In the genomic region with DNA sequence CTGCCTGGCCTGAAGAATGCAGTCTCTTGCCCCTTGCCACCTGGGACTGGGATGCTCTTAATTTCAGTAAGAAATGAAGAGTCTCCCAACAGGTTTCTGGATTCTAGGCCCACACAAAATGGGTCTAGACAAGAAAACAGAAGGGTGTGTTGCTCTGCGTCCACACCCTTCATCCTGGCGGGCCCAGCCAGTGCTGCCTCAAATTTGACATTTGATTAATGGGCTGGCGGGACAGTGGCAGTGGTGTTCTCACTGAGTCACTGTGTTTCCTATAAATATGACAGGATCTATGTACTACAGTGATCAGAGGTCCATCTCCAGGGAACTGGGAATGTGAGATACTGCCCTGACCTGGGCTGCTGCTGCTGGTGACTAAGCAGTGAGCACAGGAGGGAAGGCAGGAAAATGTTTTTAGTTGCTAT, we compare ENCODE assay signal across 1 cellular context.
TF ChIP-seq lines count a peak whose summit lies in the region.

No MANE protein-coding gene starts in this region.

TF ChIP-seq in HepG2, 621 proteins besides CTCF, POLR2A, EP300 and RAD21 (continued from another document):
- TF ChIP-seq, protein P1, sequence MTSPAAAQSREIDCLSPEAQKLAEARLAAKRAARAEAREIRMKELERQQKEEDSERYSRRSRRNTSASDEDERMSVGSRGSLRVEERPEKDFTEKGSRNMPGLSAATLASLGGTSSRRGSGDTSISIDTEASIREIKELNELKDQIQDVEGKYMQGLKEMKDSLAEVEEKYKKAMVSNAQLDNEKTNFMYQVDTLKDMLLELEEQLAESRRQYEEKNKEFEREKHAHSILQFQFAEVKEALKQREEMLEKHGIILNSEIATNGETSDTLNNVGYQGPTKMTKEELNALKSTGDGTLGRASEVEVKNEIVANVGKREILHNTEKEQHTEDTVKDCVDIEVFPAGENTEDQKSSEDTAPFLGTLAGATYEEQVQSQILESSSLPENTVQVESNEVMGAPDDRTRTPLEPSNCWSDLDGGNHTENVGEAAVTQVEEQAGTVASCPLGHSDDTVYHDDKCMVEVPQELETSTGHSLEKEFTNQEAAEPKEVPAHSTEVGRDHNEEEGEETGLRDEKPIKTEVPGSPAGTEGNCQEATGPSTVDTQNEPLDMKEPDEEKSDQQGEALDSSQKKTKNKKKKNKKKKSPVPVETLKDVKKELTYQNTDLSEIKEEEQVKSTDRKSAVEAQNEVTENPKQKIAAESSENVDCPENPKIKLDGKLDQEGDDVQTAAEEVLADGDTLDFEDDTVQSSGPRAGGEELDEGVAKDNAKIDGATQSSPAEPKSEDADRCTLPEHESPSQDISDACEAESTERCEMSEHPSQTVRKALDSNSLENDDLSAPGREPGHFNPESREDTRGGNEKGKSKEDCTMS (CRISPR knock-in tag; conservative IDR thresholded peaks at IDR 0.05), result no peak
- TF ChIP-seq, protein P2, sequence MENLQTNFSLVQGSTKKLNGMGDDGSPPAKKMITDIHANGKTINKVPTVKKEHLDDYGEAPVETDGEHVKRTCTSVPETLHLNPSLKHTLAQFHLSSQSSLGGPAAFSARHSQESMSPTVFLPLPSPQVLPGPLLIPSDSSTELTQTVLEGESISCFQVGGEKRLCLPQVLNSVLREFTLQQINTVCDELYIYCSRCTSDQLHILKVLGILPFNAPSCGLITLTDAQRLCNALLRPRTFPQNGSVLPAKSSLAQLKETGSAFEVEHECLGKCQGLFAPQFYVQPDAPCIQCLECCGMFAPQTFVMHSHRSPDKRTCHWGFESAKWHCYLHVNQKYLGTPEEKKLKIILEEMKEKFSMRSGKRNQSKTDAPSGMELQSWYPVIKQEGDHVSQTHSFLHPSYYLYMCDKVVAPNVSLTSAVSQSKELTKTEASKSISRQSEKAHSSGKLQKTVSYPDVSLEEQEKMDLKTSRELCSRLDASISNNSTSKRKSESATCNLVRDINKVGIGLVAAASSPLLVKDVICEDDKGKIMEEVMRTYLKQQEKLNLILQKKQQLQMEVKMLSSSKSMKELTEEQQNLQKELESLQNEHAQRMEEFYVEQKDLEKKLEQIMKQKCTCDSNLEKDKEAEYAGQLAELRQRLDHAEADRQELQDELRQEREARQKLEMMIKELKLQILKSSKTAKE (CRISPR knock-in tag; IDR thresholded peaks at IDR 0.05; ENCODE audit: borderline replicate concordance), result no peak
- no peak for TF ChIP-seq JDP2 (CRISPR knock-in tag; IDR thresholded peaks at IDR 0.05; ENCODE audit: borderline replicate concordance)
- TF ChIP-seq, protein P3, sequence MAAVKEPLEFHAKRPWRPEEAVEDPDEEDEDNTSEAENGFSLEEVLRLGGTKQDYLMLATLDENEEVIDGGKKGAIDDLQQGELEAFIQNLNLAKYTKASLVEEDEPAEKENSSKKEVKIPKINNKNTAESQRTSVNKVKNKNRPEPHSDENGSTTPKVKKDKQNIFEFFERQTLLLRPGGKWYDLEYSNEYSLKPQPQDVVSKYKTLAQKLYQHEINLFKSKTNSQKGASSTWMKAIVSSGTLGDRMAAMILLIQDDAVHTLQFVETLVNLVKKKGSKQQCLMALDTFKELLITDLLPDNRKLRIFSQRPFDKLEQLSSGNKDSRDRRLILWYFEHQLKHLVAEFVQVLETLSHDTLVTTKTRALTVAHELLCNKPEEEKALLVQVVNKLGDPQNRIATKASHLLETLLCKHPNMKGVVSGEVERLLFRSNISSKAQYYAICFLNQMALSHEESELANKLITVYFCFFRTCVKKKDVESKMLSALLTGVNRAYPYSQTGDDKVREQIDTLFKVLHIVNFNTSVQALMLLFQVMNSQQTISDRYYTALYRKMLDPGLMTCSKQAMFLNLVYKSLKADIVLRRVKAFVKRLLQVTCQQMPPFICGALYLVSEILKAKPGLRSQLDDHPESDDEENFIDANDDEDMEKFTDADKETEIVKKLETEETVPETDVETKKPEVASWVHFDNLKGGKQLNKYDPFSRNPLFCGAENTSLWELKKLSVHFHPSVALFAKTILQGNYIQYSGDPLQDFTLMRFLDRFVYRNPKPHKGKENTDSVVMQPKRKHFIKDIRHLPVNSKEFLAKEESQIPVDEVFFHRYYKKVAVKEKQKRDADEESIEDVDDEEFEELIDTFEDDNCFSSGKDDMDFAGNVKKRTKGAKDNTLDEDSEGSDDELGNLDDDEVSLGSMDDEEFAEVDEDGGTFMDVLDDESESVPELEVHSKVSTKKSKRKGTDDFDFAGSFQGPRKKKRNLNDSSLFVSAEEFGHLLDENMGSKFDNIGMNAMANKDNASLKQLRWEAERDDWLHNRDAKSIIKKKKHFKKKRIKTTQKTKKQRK (IDR thresholded peaks at IDR 0.05; ENCODE audit: low read length), result no peak
- TF ChIP-seq SIN3A (IDR thresholded peaks at IDR 0.05; ENCODE audit: borderline replicate concordance, low read depth, low read length), result no peak; the same call in 1 of the 2 replicates
- no peak for TF ChIP-seq SMAD1 (CRISPR knock-in tag; IDR thresholded peaks at IDR 0.05; ENCODE audit: borderline replicate concordance, low read depth)
- TF ChIP-seq ZSCAN21 (CRISPR knock-in tag; IDR thresholded peaks at IDR 0.05; ENCODE audit: borderline replicate concordance), result no peak
- TF ChIP-seq, protein P4, sequence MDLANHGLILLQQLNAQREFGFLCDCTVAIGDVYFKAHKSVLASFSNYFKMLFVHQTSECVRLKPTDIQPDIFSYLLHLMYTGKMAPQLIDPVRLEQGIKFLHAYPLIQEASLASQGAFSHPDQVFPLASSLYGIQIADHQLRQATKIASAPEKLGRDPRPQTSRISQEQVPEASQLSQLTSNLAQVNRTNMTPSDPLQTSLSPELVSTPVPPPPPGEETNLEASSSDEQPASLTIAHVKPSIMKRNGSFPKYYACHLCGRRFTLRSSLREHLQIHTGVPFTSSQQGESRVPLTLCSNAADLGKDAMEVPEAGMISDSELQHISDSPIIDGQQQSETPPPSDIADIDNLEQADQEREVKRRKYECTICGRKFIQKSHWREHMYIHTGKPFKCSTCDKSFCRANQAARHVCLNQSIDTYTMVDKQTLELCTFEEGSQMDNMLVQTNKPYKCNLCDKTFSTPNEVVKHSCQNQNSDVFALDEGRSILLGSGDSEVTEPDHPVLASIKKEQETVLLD (CRISPR knock-in tag; IDR thresholded peaks at IDR 0.05; ENCODE audit: low read depth), result no peak
- 0 out of 2 replicates have a peak, but pooled peaks have one; percentile 39 for TF ChIP-seq ZNF224 (CRISPR knock-in tag; IDR thresholded peaks at IDR 0.05)
- 0 out of 2 replicates have a peak, but pooled peaks have one; percentile 3 for TF ChIP-seq JUN (CRISPR knock-in tag; IDR thresholded peaks at IDR 0.05)
- TF ChIP-seq, protein P5, sequence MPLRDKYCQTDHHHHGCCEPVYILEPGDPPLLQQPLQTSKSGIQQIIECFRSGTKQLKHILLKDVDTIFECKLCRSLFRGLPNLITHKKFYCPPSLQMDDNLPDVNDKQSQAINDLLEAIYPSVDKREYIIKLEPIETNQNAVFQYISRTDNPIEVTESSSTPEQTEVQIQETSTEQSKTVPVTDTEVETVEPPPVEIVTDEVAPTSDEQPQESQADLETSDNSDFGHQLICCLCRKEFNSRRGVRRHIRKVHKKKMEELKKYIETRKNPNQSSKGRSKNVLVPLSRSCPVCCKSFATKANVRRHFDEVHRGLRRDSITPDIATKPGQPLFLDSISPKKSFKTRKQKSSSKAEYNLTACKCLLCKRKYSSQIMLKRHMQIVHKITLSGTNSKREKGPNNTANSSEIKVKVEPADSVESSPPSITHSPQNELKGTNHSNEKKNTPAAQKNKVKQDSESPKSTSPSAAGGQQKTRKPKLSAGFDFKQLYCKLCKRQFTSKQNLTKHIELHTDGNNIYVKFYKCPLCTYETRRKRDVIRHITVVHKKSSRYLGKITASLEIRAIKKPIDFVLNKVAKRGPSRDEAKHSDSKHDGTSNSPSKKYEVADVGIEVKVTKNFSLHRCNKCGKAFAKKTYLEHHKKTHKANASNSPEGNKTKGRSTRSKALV (CRISPR knock-in tag; IDR thresholded peaks at IDR 0.05), result no peak
- TF ChIP-seq, protein P6, sequence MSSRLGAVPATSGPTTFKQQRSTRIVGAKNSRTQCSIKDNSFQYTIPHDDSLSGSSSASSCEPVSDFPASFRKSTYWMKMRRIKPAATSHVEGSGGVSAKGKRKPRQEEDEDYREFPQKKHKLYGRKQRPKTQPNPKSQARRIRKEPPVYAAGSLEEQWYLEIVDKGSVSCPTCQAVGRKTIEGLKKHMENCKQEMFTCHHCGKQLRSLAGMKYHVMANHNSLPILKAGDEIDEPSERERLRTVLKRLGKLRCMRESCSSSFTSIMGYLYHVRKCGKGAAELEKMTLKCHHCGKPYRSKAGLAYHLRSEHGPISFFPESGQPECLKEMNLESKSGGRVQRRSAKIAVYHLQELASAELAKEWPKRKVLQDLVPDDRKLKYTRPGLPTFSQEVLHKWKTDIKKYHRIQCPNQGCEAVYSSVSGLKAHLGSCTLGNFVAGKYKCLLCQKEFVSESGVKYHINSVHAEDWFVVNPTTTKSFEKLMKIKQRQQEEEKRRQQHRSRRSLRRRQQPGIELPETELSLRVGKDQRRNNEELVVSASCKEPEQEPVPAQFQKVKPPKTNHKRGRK (CRISPR knock-in tag; IDR thresholded peaks at IDR 0.05), result no peak
- TF ChIP-seq ZSCAN29 (CRISPR knock-in tag; conservative IDR thresholded peaks at IDR 0.05), result no peak
- TF ChIP-seq NKX3-1 (CRISPR knock-in tag; IDR thresholded peaks at IDR 0.05), result peak; percentile 41; the same call in 1 of the 2 replicates
- TF ChIP-seq SP5 (CRISPR knock-in tag; IDR thresholded peaks at IDR 0.05; ENCODE audit: borderline replicate concordance, low read depth), result no peak
- TF ChIP-seq ZFP90 (CRISPR knock-in tag; IDR thresholded peaks at IDR 0.05; ENCODE audit: borderline replicate concordance), result no peak
- no peak for TF ChIP-seq ZNF180 (CRISPR knock-in tag; IDR thresholded peaks at IDR 0.05; ENCODE audit: borderline replicate concordance, low read depth)
- TF ChIP-seq YY1 (IDR thresholded peaks at IDR 0.05; ENCODE audit: insufficient read depth, insufficient replicate concordance, low read depth, low read length), result no peak
- TF ChIP-seq, protein P7, sequence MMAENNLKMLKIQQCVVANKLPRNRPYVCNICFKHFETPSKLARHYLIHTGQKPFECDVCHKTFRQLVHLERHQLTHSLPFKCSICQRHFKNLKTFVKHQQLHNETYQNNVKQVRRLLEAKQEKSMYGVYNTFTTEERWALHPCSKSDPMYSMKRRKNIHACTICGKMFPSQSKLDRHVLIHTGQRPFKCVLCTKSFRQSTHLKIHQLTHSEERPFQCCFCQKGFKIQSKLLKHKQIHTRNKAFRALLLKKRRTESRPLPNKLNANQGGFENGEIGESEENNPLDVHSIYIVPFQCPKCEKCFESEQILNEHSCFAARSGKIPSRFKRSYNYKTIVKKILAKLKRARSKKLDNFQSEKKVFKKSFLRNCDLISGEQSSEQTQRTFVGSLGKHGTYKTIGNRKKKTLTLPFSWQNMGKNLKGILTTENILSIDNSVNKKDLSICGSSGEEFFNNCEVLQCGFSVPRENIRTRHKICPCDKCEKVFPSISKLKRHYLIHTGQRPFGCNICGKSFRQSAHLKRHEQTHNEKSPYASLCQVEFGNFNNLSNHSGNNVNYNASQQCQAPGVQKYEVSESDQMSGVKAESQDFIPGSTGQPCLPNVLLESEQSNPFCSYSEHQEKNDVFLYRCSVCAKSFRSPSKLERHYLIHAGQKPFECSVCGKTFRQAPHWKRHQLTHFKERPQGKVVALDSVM (CRISPR knock-in tag; IDR thresholded peaks at IDR 0.05), result no peak
- TF ChIP-seq ZNF607 (CRISPR knock-in tag; IDR thresholded peaks at IDR 0.05; ENCODE audit: borderline replicate concordance), result no peak
- TF ChIP-seq MAFG (CRISPR knock-in tag; IDR thresholded peaks at IDR 0.05), result no peak
- TF ChIP-seq ZNF296 (CRISPR knock-in tag; conservative IDR thresholded peaks at IDR 0.05), result no peak
- TF ChIP-seq, protein P8, sequence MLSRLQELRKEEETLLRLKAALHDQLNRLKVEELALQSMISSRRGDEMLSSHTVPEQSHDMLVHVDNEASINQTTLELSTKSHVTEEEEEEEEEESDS (CRISPR knock-in tag; IDR thresholded peaks at IDR 0.05; ENCODE audit: borderline replicate concordance), result no peak
- no peak for TF ChIP-seq ZNF674 (CRISPR knock-in tag; IDR thresholded peaks at IDR 0.05; ENCODE audit: low read depth)
- TF ChIP-seq ZNF746 (CRISPR knock-in tag; IDR thresholded peaks at IDR 0.05), result no peak
- no peak for TF ChIP-seq SIN3B (IDR thresholded peaks at IDR 0.05; ENCODE audit: low read length)
- TF ChIP-seq KLF15 (CRISPR knock-in tag; IDR thresholded peaks at IDR 0.05; ENCODE audit: borderline replicate concordance), result no peak
- TF ChIP-seq ZNF160 (CRISPR knock-in tag; IDR thresholded peaks at IDR 0.05), result 0 out of 2 replicates have a peak, but pooled peaks have one; percentile 35
- no peak for TF ChIP-seq ZNF75D (CRISPR knock-in tag; IDR thresholded peaks at IDR 0.05; ENCODE audit: borderline replicate concordance)
- TF ChIP-seq ZBTB1 (CRISPR knock-in tag; IDR thresholded peaks at IDR 0.05; ENCODE audit: borderline replicate concordance), result no peak
TF ChIP-seq in HepG2: peak in this region for 15.
